ENCODE assay signal across 14 cellular contexts in genomic region chr20:51237278-51237677, GRCh38.
DNase-seq lines count a peak whose midpoint lies in the region; ATAC-seq and FAIRE-seq lines count a peak whose summit lies in the region.
"Had no signal": no experiment of that assay in that cellular context is flagged by ENCODE, and none has a peak within 500 bp of the region (broad histone marks: within the 10 kb centered on the region; RNA-seq: fewer than 3 reads in every experiment).

No MANE protein-coding gene starts in this region.

- no peak overlapping the region for H3K27ac Mint-ChIP-seq in naive thymus-derived CD8-positive, alpha-beta T cell
- H3K27ac Mint-ChIP-seq: dendritic cell treated with granulocyte-macrophage colony-stimulating factor and Interleukin-4, amounts not matched to agents 40 ng/mL and 50 ng/mL, for 4 days had no signal

- no peak overlapping the region for H3K4me3 Mint-ChIP-seq in naive thymus-derived CD8-positive, alpha-beta T cell
- H3K4me3 Mint-ChIP-seq: dendritic cell treated with granulocyte-macrophage colony-stimulating factor and Interleukin-4, amounts not matched to agents 40 ng/mL and 50 ng/mL, for 4 days had no signal

- POLR2A ChIA-PET in naive thymus-derived CD8-positive, alpha-beta T cell (lab: Charles Lee), result interaction anchor here (0.6 kb wide), 1 partner anchor 358 kb away, joined by 6 read pairs; no protein-coding TSS in a partner anchor

- no peaks in the 10 kb centered on the region for H3K4me1 Mint-ChIP-seq in naive thymus-derived CD8-positive, alpha-beta T cell

- intact Hi-C loops in left ventricle myocardium superior (cut with micrococcal nuclease), result no loop called here

- peaks cover 0 to 4% (median 2%) of the 10 kb centered on the region in 3 donors for H3K36me3 Mint-ChIP-seq in naive thymus-derived CD8-positive, alpha-beta T cell

- peaks cover 13 to 34% (median 24%) of the 10 kb centered on the region in 5 donors for H3K27me3 Mint-ChIP-seq in naive thymus-derived CD8-positive, alpha-beta T cell

- peak; percentile 51 for FAIRE-seq in HTR-8/SVneo (lab: Jason Lieb, UNC)

- DNase-seq in HTR-8/SVneo (ENCODE audit: insufficient read length, low spot score), result no peak
- peak; percentile 12 for DNase-seq in amniotic epithelial cell (ENCODE audit: low read depth)
- peak; percentile 50 for DNase-seq in left ventricle myocardium superior
- peak; percentile 9 for DNase-seq in stromal cell of bone marrow (ENCODE audit: low read depth)
- no peak for DNase-seq in kidney tubule cell (ENCODE audit: low spot score)
- DNase-seq in naive thymus-derived CD8-positive, alpha-beta T cell, result no peak
- DNase-seq: activated CD4-positive, alpha-beta T cell treated with anti-CD3 and anti-CD28 coated beads for 48 hours; activated CD8-positive, alpha-beta memory T cell treated with anti-CD3 and anti-CD28 coated beads, Interleukin-2, amount 50 U/mL, for 48 hours; activated naive CD4-positive, alpha-beta T cell; DND-41; SJCRH30; T1000 had no signal

- peaks cover 0 to 7% (median 3%) of the 10 kb centered on the region in 9 donors for H3K9me3 Mint-ChIP-seq in naive thymus-derived CD8-positive, alpha-beta T cell

- ATAC-seq in left ventricle myocardium superior (peak; percentile 96), GM21528 (IDR thresholded peaks at IDR 0.05; ENCODE audit: low FRiP score, unreplicated experiment) (no peak)
- no peak for ATAC-seq in naive thymus-derived CD8-positive, alpha-beta T cell

Comparison
In these comparisons a context has a peak if more than half of its experiments do, and no peak if none do; other contexts are left out.
1. DNase-seq: peak in amniotic epithelial cell (single experiment), left ventricle myocardium superior (single experiment) and stromal cell of bone marrow (single experiment); none in HTR-8/SVneo (single experiment), kidney tubule cell (single experiment) and naive thymus-derived CD8-positive, alpha-beta T cell (0 of 10).